30 cellular contexts compared by ENCODE assay signal in genomic region chr1:34270181-34270580, GRCh38.
"Had no signal": no experiment of that assay in that cellular context is flagged by ENCODE, and none has a peak within 500 bp of the region (broad histone marks: within the 10 kb centered on the region; RNA-seq: fewer than 3 reads in every experiment).

No MANE protein-coding gene starts in this region.

- H3K27ac ChIP-seq: brain microvascular endothelial cell, cardiac muscle cell, Peyer's patch, SJSA1 had no signal

- H3K4me1 ChIP-seq: Peyer's patch had no signal

- H3K27me3 ChIP-seq: brain microvascular endothelial cell, Peyer's patch, SJSA1 had no signal

- H3K4me1 Mint-ChIP-seq: activated CD4-positive, alpha-beta T cell treated with anti-CD3 and anti-CD28 coated beads, Interleukin-2, amount 10 ng/mL, durations not matched to agents 24 days and 14 days; activated CD8-positive, alpha-beta memory T cell treated with anti-CD3 and anti-CD28 coated beads, Interleukin-2, amount 10 ng/mL, durations not matched to agents 7 days and 5 days; activated naive CD4-positive, alpha-beta T cell treated with anti-CD3 and anti-CD28 coated beads, Interleukin-2, amount 50 U/mL, for 24 hours had no signal

- H3K9me3 Mint-ChIP-seq: activated CD4-positive, alpha-beta T cell treated with anti-CD3 and anti-CD28 coated beads, Interleukin-2, amount 10 ng/mL, durations not matched to agents 24 days and 14 days; activated naive CD4-positive, alpha-beta T cell treated with anti-CD3 and anti-CD28 coated beads, Interleukin-2, amount 50 U/mL, for 24 hours; activated T-cell treated with anti-CD3 and anti-CD28 coated beads, Interleukin-2, amount 50 U/mL, for 24 hours; activated T-helper 1 cell treated with anti-CD3 and anti-CD28 coated beads, Interleukin-12 subunit alpha, Interleukin-12 subunit beta, Interleukin-2, Interleukin-4 antibody, amounts not matched to agents 30 ng/mL and 10 ng/mL and 1 ng/mL, durations not matched to agents 14 hours and 24 hours and 36 hours; T-helper 2 cell treated with Interferon-gamma antibody and Interleukin-4, amounts not matched to agents 5 μg/mL and 100 μg/mL, for 36 hours; WTC11 had no signal

- H3K36me3 Mint-ChIP-seq: activated CD8-positive, alpha-beta memory T cell treated with anti-CD3 and anti-CD28 coated beads, Interleukin-2, amount 10 ng/mL, durations not matched to agents 7 days and 5 days; activated naive CD4-positive, alpha-beta T cell treated with anti-CD3 and anti-CD28 coated beads, Interleukin-2, amount 50 U/mL, for 24 hours; WTC11 had no signal

- DNase-seq: activated CD4-positive, alpha-beta T cell treated with anti-CD3 and anti-CD28 coated beads for 1 hour; activated CD4-positive, alpha-beta T cell treated with anti-CD3 and anti-CD28 coated beads, Interleukin-2, amount 50 U/mL, for 48 hours; activated CD8-positive, alpha-beta memory T cell treated with anti-CD3 and anti-CD28 coated beads, Interleukin-2, amount 10 ng/mL, durations not matched to agents 7 days and 5 days; activated effector memory CD4-positive, alpha-beta T cell treated with Interleukin-2 at 50 U/mL for 16 hours; activated naive CD4-positive, alpha-beta T cell; activated T-cell treated with anti-CD3 and anti-CD28 coated beads, Interleukin-2, amount 50 U/mL, for 24 hours; aorta; brain microvascular endothelial cell; Kasumi-1; KBM-7; NCI-H1048; NCI-H1417 treated with DMSO at 0.1 percent for 48 hours; NCI-H1694 treated with DMSO at 0.1 percent for 48 hours; NCI-H2029 treated with DMSO at 0.1 percent for 48 hours; NCI-H345; NCI-H510A; NCI-H526 treated with DMSO at 0.1 percent for 48 hours; NCI-H82; NK-92 treated with Interleukin-12 subunit alpha and Interleukin-12 subunit beta, amount 100 ng/mL, for 24 hours; Peyer's patch; SHP77; SW 1271 had no signal

- H3K4me3 Mint-ChIP-seq: activated CD4-positive, alpha-beta T cell treated with anti-CD3 and anti-CD28 coated beads, Interleukin-2, amount 10 ng/mL, durations not matched to agents 24 days and 14 days; activated CD8-positive, alpha-beta memory T cell treated with anti-CD3 and anti-CD28 coated beads, Interleukin-2, amount 10 ng/mL, durations not matched to agents 7 days and 5 days; activated naive CD4-positive, alpha-beta T cell treated with anti-CD3 and anti-CD28 coated beads, Interleukin-2, amount 50 U/mL, for 24 hours; activated T-cell treated with anti-CD3 and anti-CD28 coated beads, Interleukin-2, amount 50 U/mL, for 24 hours; activated T-helper 1 cell treated with anti-CD3 and anti-CD28 coated beads, Interleukin-12 subunit alpha, Interleukin-12 subunit beta, Interleukin-2, Interleukin-4 antibody, amounts not matched to agents 30 ng/mL and 10 ng/mL and 1 ng/mL, durations not matched to agents 14 hours and 24 hours and 36 hours; T-helper 2 cell treated with Interferon-gamma antibody and Interleukin-4, amounts not matched to agents 5 μg/mL and 100 μg/mL, for 36 hours; WTC11 had no signal

- H3K36me3 ChIP-seq: brain microvascular endothelial cell, cardiac muscle cell, Peyer's patch, SJSA1 had no signal

- H3K4me3 ChIP-seq: cardiac muscle cell, Peyer's patch, SJSA1 had no signal

- ATAC-seq: activated CD8-positive, alpha-beta memory T cell treated with anti-CD3 and anti-CD28 coated beads, Interleukin-2, amount 10 ng/mL, durations not matched to agents 7 days and 5 days; SK-N-SH treated with all-trans-retinoic acid at 6 μM for 48 hours; WTC11 had no signal

- H3K27me3 Mint-ChIP-seq: activated CD4-positive, alpha-beta T cell treated with anti-CD3 and anti-CD28 coated beads, Interleukin-2, amount 10 ng/mL, durations not matched to agents 24 days and 14 days; activated CD8-positive, alpha-beta memory T cell treated with anti-CD3 and anti-CD28 coated beads, Interleukin-2, amount 10 ng/mL, durations not matched to agents 7 days and 5 days had no signal

- H3K9me3 ChIP-seq: Peyer's patch, SJSA1 had no signal

- H3K27ac Mint-ChIP-seq: activated CD4-positive, alpha-beta T cell treated with anti-CD3 and anti-CD28 coated beads, Interleukin-2, amount 10 ng/mL, durations not matched to agents 24 days and 14 days; activated CD8-positive, alpha-beta memory T cell treated with anti-CD3 and anti-CD28 coated beads, Interleukin-2, amount 10 ng/mL, durations not matched to agents 7 days and 5 days; activated naive CD4-positive, alpha-beta T cell treated with anti-CD3 and anti-CD28 coated beads, Interleukin-2, amount 50 U/mL, for 24 hours; activated T-cell treated with anti-CD3 and anti-CD28 coated beads, Interleukin-2, amount 50 U/mL, for 24 hours; activated T-helper 1 cell treated with anti-CD3 and anti-CD28 coated beads, Interleukin-12 subunit alpha, Interleukin-12 subunit beta, Interleukin-2, Interleukin-4 antibody, amounts not matched to agents 30 ng/mL and 10 ng/mL and 1 ng/mL, durations not matched to agents 14 hours and 24 hours and 36 hours; T-helper 2 cell treated with Interferon-gamma antibody and Interleukin-4, amounts not matched to agents 5 μg/mL and 100 μg/mL, for 36 hours; WTC11 had no signal
